ENCODE assay signal across 9 cellular contexts in genomic region chr4:100208964-100209363, GRCh38. TPM values are rescaled to one million over a fixed set of nuclear protein-coding genes. Genes with fewer than 3 reads are reported as not detected.
DNase-seq lines count a peak whose midpoint lies in the region; ATAC-seq and TF ChIP-seq lines count a peak whose summit lies in the region.
"Had no signal": no experiment of that assay in that cellular context is flagged by ENCODE, and none has a peak within 500 bp of the region (broad histone marks: within the 10 kb centered on the region; RNA-seq: fewer than 3 reads in every experiment).

No MANE protein-coding gene starts in this region.

- H3K36me3 Mint-ChIP-seq in H9 (ENCODE audit: insufficient read depth in 1 of 3, low read depth in 3 of 3) = no peaks in the 10 kb centered on the region

- H3K9ac ChIP-seq in GM23248 (no peak overlapping the region), H9 (ENCODE audit: extremely low read depth, insufficient read length, low read length) (no peak overlapping the region)

- H3K14ac ChIP-seq in H9 (ENCODE audit: insufficient read depth, low read length) = no peak overlapping the region

- H3K4me1 Mint-ChIP-seq in H9 = 0 out of 4 replicates have a peak, but pooled peaks cover 2 to 4% of the 10 kb centered on the region in 2 experiments

- H3K27ac Mint-ChIP-seq in H9 = peak overlapping the region in 1 of 3 experiments; percentile 25; a peak in 1 of 7 replicates

- H3K9me2 ChIP-seq in GM23248 (ENCODE audit: insufficient read depth) = no peaks in the 10 kb centered on the region

- H4K5ac ChIP-seq in H9 (ENCODE audit: insufficient read length, low read depth, low read length) = no peak overlapping the region

- H3K79me2 ChIP-seq in GM23248 (ENCODE audit: insufficient read depth) (no peaks in the 10 kb centered on the region), H9 (ENCODE audit: insufficient read depth, low read length) (no peaks in the 10 kb centered on the region)

- H3K4me1 ChIP-seq in GM23248 (ENCODE audit: insufficient read depth) = no peaks in the 10 kb centered on the region
- no peaks in the 10 kb centered on the region for H3K4me1 ChIP-seq in H9 (ENCODE audit: insufficient read depth, low read length)

- H3K4ac ChIP-seq in H9 (ENCODE audit: low read depth, low read length) = no peak overlapping the region

- 4 to 6% methylated on average over 1 of the region's 1 CpG for WGBS in GM23248 (ENCODE audit: low coverage in 1 of 2, low lambda C conversion rate in 2 of 2, missing lambda C conversion rate in 2 of 2), 2 experiments
- no CpG with 5 or more reads among the region's 1 CpG for WGBS in H9 (ENCODE audit: extremely low coverage, insufficient read length, low lambda C conversion rate)

- H2AFZ ChIP-seq in GM23248 = no peak overlapping the region
- no peak overlapping the region for H2AFZ ChIP-seq in H9 (ENCODE audit: low read length)

- H2AK5ac ChIP-seq in H9 (ENCODE audit: insufficient read length, low read length) = no peak overlapping the region

- H3F3A ChIP-seq in GM23248 (ENCODE audit: insufficient read depth) = no peaks in the 10 kb centered on the region

- no peak overlapping the region for H3K56ac ChIP-seq in H9 (ENCODE audit: insufficient read length, low read depth, low read length)

- no peak overlapping the region for H3K23ac ChIP-seq in H9 (ENCODE audit: insufficient read length, low read depth, low read length)

- no peak overlapping the region for H4K8ac ChIP-seq in H9 (replicated peaks; ENCODE audit: insufficient read length, low read depth, low read length)

- ATAC-seq in GM18517 (IDR thresholded peaks at IDR 0.05; ENCODE audit: unreplicated experiment) = peak; percentile 90
- peak; percentile 87 for ATAC-seq in GM21528 (IDR thresholded peaks at IDR 0.05; ENCODE audit: low FRiP score, unreplicated experiment)
- peak; percentile 82 for ATAC-seq in HG03280 (IDR thresholded peaks at IDR 0.05; ENCODE audit: unreplicated experiment)

- no peak overlapping the region for H2BK12ac ChIP-seq in H9 (ENCODE audit: insufficient read length, low read depth, low read length)

- H3K4me3 ChIP-seq in astrocyte of the spinal cord (ENCODE audit: low read depth, low read length) (no peak overlapping the region), GM23248 (no peak overlapping the region)
- H3K4me3 ChIP-seq: PC-9 had no signal

- no peak overlapping the region for H2BK20ac ChIP-seq in H9 (ENCODE audit: low read depth, low read length, poor library complexity, severe bottlenecking)

- H3K9me3 ChIP-seq in GM23248 (ENCODE audit: low read depth) = no peaks in the 10 kb centered on the region
- no peaks in the 10 kb centered on the region for H3K9me3 ChIP-seq in H9 (ENCODE audit: control insufficient read depth, low read depth, low read length)

- H2BK5ac ChIP-seq in H9 (ENCODE audit: insufficient read length, low read length) = no peak overlapping the region

- no peak overlapping the region for H2BK15ac ChIP-seq in H9 (ENCODE audit: low read depth, low read length)

- H3K4me3 Mint-ChIP-seq in H9 = no peak overlapping the region

- no peak overlapping the region for H3K27ac ChIP-seq in GM23248
- H3K27ac ChIP-seq in H9 (ENCODE audit: insufficient read length, low read depth, low read length) = no peak overlapping the region
- H3K27ac ChIP-seq: PC-9 had no signal

- H3K23me2 ChIP-seq in H9 (ENCODE audit: insufficient read length, low read depth, low read length, poor library complexity, severe bottlenecking) = no peaks in the 10 kb centered on the region

- no peaks in the 10 kb centered on the region for H3K27me3 Mint-ChIP-seq in H9 (ENCODE audit: low read depth)

- no peaks in the 10 kb centered on the region for H3K36me3 ChIP-seq in GM23248 (ENCODE audit: low read depth)

- H3T11ph ChIP-seq in H9 (ENCODE audit: low read length) = no peak overlapping the region

- H4K20me1 ChIP-seq in GM23248 (ENCODE audit: insufficient read depth) = no peaks in the 10 kb centered on the region
- H4K20me1 ChIP-seq in H9 (ENCODE audit: control insufficient read depth, insufficient read depth, insufficient read length) = no peaks in the 10 kb centered on the region

- H2BK120ac ChIP-seq in H9 (ENCODE audit: low read depth, low read length, poor library complexity, severe bottlenecking) = no peak overlapping the region

- no peaks in the 10 kb centered on the region; a peak in 1 of 5 replicates for H3K9me3 Mint-ChIP-seq in H9

- DNase-seq in astrocyte of the spinal cord (ENCODE audit: low read depth, low spot score) = peak; percentile 28
- DNase-seq in globus pallidus (ENCODE audit: low spot score) = no peak
- no peak for DNase-seq in KBM-7
- no peak for DNase-seq in GM23248
- DNase-seq in H9 = no peak
- DNase-seq: PC-9 had no signal

- in situ Hi-C loops in astrocyte of the spinal cord (cut with HindIII; ENCODE audit: low sequenced_read_pairs) = no loop called here
- in situ Hi-C loops in KBM-7 (cut with MboI; ENCODE audit: low pct_unique_long_range_greater_than_20kb, low sequenced_read_pairs) = no loop called here
- in situ Hi-C loops in GM23248 (cut with MboI) = no loop called here

- H3K18ac ChIP-seq in H9 (ENCODE audit: insufficient read length, low read depth, low read length) = no peak overlapping the region

- no peak overlapping the region for H3K4me2 ChIP-seq in GM23248 (ENCODE audit: unreplicated experiment)
- no peak overlapping the region for H3K4me2 ChIP-seq in H9 (ENCODE audit: insufficient read depth, insufficient read length, low read length)
- H3K4me2 ChIP-seq: PC-9 had no signal

- H4K91ac ChIP-seq in H9 (ENCODE audit: insufficient read length, low read depth, low read length) = no peak overlapping the region

- H3K79me1 ChIP-seq in H9 (ENCODE audit: insufficient read depth, low read depth, low read length, poor library complexity, severe bottlenecking) = no peaks in the 10 kb centered on the region

- no peak for TF ChIP-seq CTCF in astrocyte of the spinal cord (IDR thresholded peaks at IDR 0.05; ENCODE audit: low read depth, low read length)
- TF ChIP-seq CTCF in H9 (conservative IDR thresholded peaks at IDR 0.05) = no peak

- H3K27me3 ChIP-seq in GM23248 (replicated peaks; ENCODE audit: insufficient read depth) (no peaks in the 10 kb centered on the region), H9 (ENCODE audit: insufficient read depth, low read length) (no peaks in the 10 kb centered on the region)

RNA-seq across cellular contexts. Expression of gene DDIT4L, which starts 18.7 kb away (rescaled TPM):
- total RNA-seq in GM23248 (2014; rRNA removed; shearing (Covaris generic)) = 2.3 and 3.2 TPM in 2 replicates
- 3.5 and 3.7 TPM in 2 replicates for polyA plus RNA-seq in GM23248 (2016; fragmentation: Nextera tagmentation; extraction: Ambion mirVana)
- 2.1 TPM in 2 replicates for total RNA-seq in H9 (2021)
